Comparison of ENCODE assay signal across 32 cellular contexts in the genomic region with DNA sequence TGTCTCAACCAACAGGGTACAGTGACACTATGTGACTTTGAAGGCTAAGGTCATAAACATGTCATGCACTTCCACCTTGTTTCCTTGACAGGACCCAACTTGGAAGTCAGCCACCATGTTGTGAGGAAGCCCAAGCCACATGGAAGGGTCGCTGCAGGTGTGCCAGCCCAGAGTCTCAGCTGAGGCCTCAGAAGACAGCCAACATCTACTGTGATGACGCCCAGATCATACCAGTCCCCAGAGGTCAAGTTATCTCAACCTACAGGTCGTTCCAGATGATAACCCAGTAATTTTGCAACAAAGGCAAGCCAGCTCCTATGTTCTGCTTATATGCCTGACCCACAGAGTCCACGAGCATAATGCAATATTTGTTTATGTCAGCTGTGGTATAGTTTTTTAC.
"Had no signal": no experiment of that assay in that cellular context is flagged by ENCODE, and none has a peak within 500 bp of the region (broad histone marks: within the 10 kb centered on the region; RNA-seq: fewer than 3 reads in every experiment).

No MANE protein-coding gene starts in this region.

- H3K36me3 ChIP-seq: MG63 had no signal

- H3K27me3 ChIP-seq: MG63 had no signal

- H3K27ac ChIP-seq: KMS-11 had no signal

- H3K4me3 ChIP-seq: MG63 had no signal

- H3K9me3 ChIP-seq: MG63 had no signal

- DNase-seq: Karpas-422, Kasumi-1, MG63, MM.1S, MV-4-11, NCI-H1048, NCI-H1092, NCI-H1092 treated with DMSO at 0.1 percent for 48 hours, NCI-H1105, NCI-H1105 treated with DMSO at 0.1 percent for 48 hours, NCI-H1417 treated with DMSO at 0.1 percent for 48 hours, NCI-H1436, NCI-H1436 treated with DMSO at 0.1 percent for 48 hours, NCI-H1694, NCI-H1694 treated with DMSO at 0.1 percent for 48 hours, NCI-H187, NCI-H187 treated with DMSO at 0.1 percent for 48 hours, NCI-H1930, NCI-H2029, NCI-H2029 treated with DMSO at 0.1 percent for 48 hours, NCI-H2081, NCI-H2081 treated with DMSO at 0.1 percent for 48 hours, NCI-H2107, NCI-H2171, NCI-H2171 treated with DMSO at 0.1 percent for 48 hours, NCI-H2227 treated with DMSO at 0.1 percent for 48 hours, NCI-H226, NCI-H345, NCI-H446, NCI-H446 treated with DMSO at 0.1 percent for 48 hours, NCI-H510A had no signal
